Comparison of ENCODE assay signal across 8 cellular contexts in the genomic region with DNA sequence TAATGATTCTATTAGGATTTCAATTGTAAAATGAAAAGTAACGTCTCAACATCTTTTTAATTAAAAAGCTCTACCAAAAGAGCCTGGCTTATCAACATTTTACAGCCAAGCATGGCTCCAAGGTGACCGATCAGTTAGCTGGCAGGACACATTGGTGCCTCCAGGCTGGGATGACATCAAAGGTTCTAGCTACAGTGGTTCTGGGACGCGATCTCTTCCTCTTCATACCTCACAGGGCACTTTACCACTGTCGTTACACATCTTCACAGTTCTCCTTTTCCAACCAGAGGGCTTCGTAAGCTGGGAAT. TPM values are rescaled to one million over a fixed set of nuclear protein-coding genes. Genes with fewer than 3 reads are reported as not detected.
DNase-seq lines count a peak whose midpoint lies in the region; ATAC-seq and TF ChIP-seq lines count a peak whose summit lies in the region.

No MANE protein-coding gene starts in this region.

- H3K9me3 Mint-ChIP-seq in IgD-negative memory B cell, result no peaks in the 10 kb centered on the region

- peak; percentile 18 for ATAC-seq in GM21526 (IDR thresholded peaks at IDR 0.05; ENCODE audit: low FRiP score, unreplicated experiment)

- H3K9me3 ChIP-seq in DOHH2 (ENCODE audit: control insufficient read depth, insufficient read depth, low read length) (no peaks in the 10 kb centered on the region), mucosa of rectum (ENCODE audit: control insufficient read depth in 2 of 2, low read length in 2 of 2) (no peaks in the 10 kb centered on the region)

- H3K36me3 Mint-ChIP-seq in IgD-negative memory B cell, result peaks cover 2% of the 10 kb centered on the region

- H3K27ac ChIP-seq in DOHH2 (ENCODE audit: low read depth, low read length) (peak overlapping the region; percentile 62), coronary artery (peak overlapping the region; percentile 80 to 82), mucosa of rectum (ENCODE audit: low read depth in 2 of 2, low read length in 2 of 2) (peak overlapping the region; percentile 91 to 94)

- H3K4me3 ChIP-seq in DOHH2 (ENCODE audit: low read length) (peak overlapping the region; percentile 94), coronary artery (peak overlapping the region; percentile 79), mucosa of rectum (ENCODE audit: low read length in 2 of 2) (peak overlapping the region; percentile 79 to 99)

- H3K4me2 ChIP-seq in DOHH2 (ENCODE audit: low read length), result peak overlapping the region; percentile 85

- H3K27me3 ChIP-seq in DOHH2 (ENCODE audit: control insufficient read depth, low read length), result no peaks in the 10 kb centered on the region
- no peaks in the 10 kb centered on the region for H3K27me3 ChIP-seq in mucosa of rectum (ENCODE audit: control insufficient read depth in 2 of 2, insufficient read depth in 2 of 2, low read length in 2 of 2)

- peak overlapping the region; percentile 97 to 100 (median 98) for H3K4me3 Mint-ChIP-seq in IgD-negative memory B cell

- H3K27me3 Mint-ChIP-seq in IgD-negative memory B cell, result no peaks in the 10 kb centered on the region

- H3K9ac ChIP-seq in mucosa of rectum (ENCODE audit: low read depth in 1 of 2, low read length in 2 of 2), result peak overlapping the region; percentile 87 to 92

- peaks cover 42% of the 10 kb centered on the region for H3K36me3 ChIP-seq in DOHH2 (ENCODE audit: control insufficient read depth, low read length)
- H3K36me3 ChIP-seq in mucosa of rectum (ENCODE audit: control insufficient read depth in 2 of 2, insufficient read depth in 2 of 2, low read length in 2 of 2), result peaks cover 0 to 4% of the 10 kb centered on the region in 2 donors

- H3K4me1 ChIP-seq in DOHH2 (ENCODE audit: control insufficient read depth, low read length), result peaks cover 29% of the 10 kb centered on the region
- H3K4me1 ChIP-seq in mucosa of rectum (ENCODE audit: control insufficient read depth in 2 of 2, insufficient read depth in 2 of 2, low read length in 2 of 2), result peaks cover 12 to 20% of the 10 kb centered on the region in 2 donors

- DNase-seq in coronary artery (ENCODE audit: low spot score) (no peak), HPDE6-E6E7 (ENCODE audit: extremely low spot score) (no peak), T1000 (lab: John Stamatoyannopoulos, UW) (no peak), OCI-M1 (lab: John Stamatoyannopoulos, UW) (no peak)

- H3K4me1 Mint-ChIP-seq in IgD-negative memory B cell, result peaks cover 39 to 44% (median 40%) of the 10 kb centered on the region in 3 donors

- peak overlapping the region; percentile 97 to 99 (median 99) for H3K27ac Mint-ChIP-seq in IgD-negative memory B cell

- no peaks in the 10 kb centered on the region for H3K9me2 ChIP-seq in DOHH2 (replicated peaks; ENCODE audit: control insufficient read depth, low read length)

- TF ChIP-seq CTCF in DOHH2 (IDR thresholded peaks at IDR 0.05; ENCODE audit: low read depth, low read length, poor library complexity, severe bottlenecking) (no peak), coronary artery (IDR thresholded peaks at IDR 0.05) (no peak)

- peaks cover 5% of the 10 kb centered on the region for H3F3A ChIP-seq in DOHH2 (ENCODE audit: control insufficient read depth, insufficient read depth)

- H4K20me1 ChIP-seq in DOHH2 (ENCODE audit: control insufficient read depth, insufficient read depth, low read depth, low read length), result 0 out of 2 replicates have a peak, but pooled peaks cover 6% of the 10 kb centered on the region

- H3K79me2 ChIP-seq in DOHH2 (ENCODE audit: control insufficient read depth, low read length), result peaks cover 66% of the 10 kb centered on the region

RNA-seq across cellular contexts. Expression of a gene that starts 0.7 kb away (rescaled TPM):
- polyA plus RNA-seq in IgD-negative memory B cell, result 7.1 TPM
